10 cellular contexts compared by ENCODE assay signal in genomic region chr17:47830396-47830907, GRCh38. TPM values are rescaled to one million over a fixed set of nuclear protein-coding genes. Genes with fewer than 3 reads are reported as not detected.
DNase-seq lines count a peak whose midpoint lies in the region; ATAC-seq and TF ChIP-seq lines count a peak whose summit lies in the region.
"Had no signal": no experiment of that assay in that cellular context is flagged by ENCODE, and none has a peak within 500 bp of the region (broad histone marks: within the 10 kb centered on the region; RNA-seq: fewer than 3 reads in every experiment).

No MANE protein-coding gene starts in this region.

- H3K4me3 ChIP-seq in heart left ventricle (peak overlapping the region; percentile 68 to 93 (median 77)), mesodermal cell (ENCODE audit: extremely low read depth, insufficient read depth, low read length, poor library complexity, severe bottlenecking) (peak overlapping the region; percentile 65), uterus (peak overlapping the region; percentile 71 to 73)

- H3K4me1 ChIP-seq in heart left ventricle = peaks cover 0 to 50% (median 24%) of the 10 kb centered on the region in 12 donors
- peaks cover 12% of the 10 kb centered on the region for H3K4me1 ChIP-seq in mesodermal cell (ENCODE audit: control insufficient read depth, insufficient read depth, low read length, poor library complexity, severe bottlenecking)
- H3K4me1 ChIP-seq in uterus = no peaks in the 10 kb centered on the region

- peaks cover 30% of the 10 kb centered on the region for H3K36me3 Mint-ChIP-seq in brain

- no peak for TF ChIP-seq POLR2A in heart left ventricle (IDR thresholded peaks at IDR 0.05)
- no peak for TF ChIP-seq POLR2A in uterus (IDR thresholded peaks at IDR 0.05)

- peak overlapping the region; percentile 79 to 96 (median 92) for H3K27ac Mint-ChIP-seq in brain

- H3K36me3 ChIP-seq in heart left ventricle (peaks cover 0 to 41% (median 35%) of the 10 kb centered on the region in 9 donors), mesodermal cell (ENCODE audit: control insufficient read depth, insufficient read depth, low read length) (peaks cover 38% of the 10 kb centered on the region), uterus (no peaks in the 10 kb centered on the region)

- H3K9me3 ChIP-seq in heart left ventricle (no peaks in the 10 kb centered on the region), mesodermal cell (ENCODE audit: control insufficient read depth, low read length) (no peaks in the 10 kb centered on the region), uterus (no peaks in the 10 kb centered on the region)

- H3K27ac ChIP-seq in heart left ventricle = peak overlapping the region in 7 of 12 donors; percentile 63 to 86 (median 75)
- no peak overlapping the region for H3K27ac ChIP-seq in mesodermal cell (ENCODE audit: low read depth, low read length, severe bottlenecking)
- H3K27ac ChIP-seq in uterus = peak overlapping the region in 1 of 2 donors; percentile 64

- DNase-seq in heart left ventricle = no peak
- no peak for DNase-seq in left ventricle myocardium superior
- DNase-seq in uterus = no peak
- no peak for DNase-seq in stimulated activated CD4-positive, alpha-beta T cell treated with anti-CD3 and anti-CD28 coated beads, Interleukin-4, amount 100 ng/mL, for 24 hours
- DNase-seq in ACHN = no peak
- DNase-seq: amniotic stem cell had no signal

- H3K27me3 ChIP-seq in heart left ventricle (no peaks in the 10 kb centered on the region), uterus (no peaks in the 10 kb centered on the region)

- peaks cover 33% of the 10 kb centered on the region for H3K4me1 Mint-ChIP-seq in brain

- ATAC-seq in heart left ventricle (no peak), left ventricle myocardium superior (no peak), HG02970 (IDR thresholded peaks at IDR 0.05; ENCODE audit: low FRiP score, unreplicated experiment) (no peak)

- H3K9me3 Mint-ChIP-seq in brain = no peaks in the 10 kb centered on the region

- 69 to 77% (median 72%) methylated on average over 18 of the region's 18 CpGs for WGBS in heart left ventricle, 4 donors
- WGBS in mesodermal cell (ENCODE audit: insufficient coverage in 2 of 2), 2 experiments = 91 to 92% methylated on average over 13 to 16 of the region's 18 CpGs

- in situ Hi-C loops in ACHN (cut with HindIII; ENCODE audit: low pct_ligation_motif_present, low pct_unique_long_range_greater_than_20kb, low sequenced_read_pairs) = no loop called here

- H3K4me3 Mint-ChIP-seq in brain = peak overlapping the region; percentile 91 to 97 (median 95)

- peaks cover 4% of the 10 kb centered on the region for H3K27me3 Mint-ChIP-seq in brain

- no peak for TF ChIP-seq CTCF in heart left ventricle (IDR thresholded peaks at IDR 0.05)
- TF ChIP-seq CTCF in brain (conservative IDR thresholded peaks at IDR 0.05) = no peak
- no peak for TF ChIP-seq CTCF in uterus (IDR thresholded peaks at IDR 0.05)

- intact Hi-C loops in heart left ventricle (cut with DNase I) (no loop called here), left ventricle myocardium superior (cut with micrococcal nuclease) (no loop called here), uterus (cut with DNase I; ENCODE audit: low total_unique reads) (no loop called here)

RNA-seq across cellular contexts. Expression of gene MRPL10, which starts 0.9 kb away (rescaled TPM):
- total RNA-seq in heart left ventricle (10 to 100 TPM; 45.8 to 79.2 (median 63.2) TPM), left ventricle myocardium superior (53.5 TPM), uterus (10 to 100 TPM; 14.7 to 44.1 (median 27.7) TPM)
- polyA plus RNA-seq in heart left ventricle (10 to 100 TPM; 43.8 to 64.5 TPM), brain (ENCODE audit: insufficient read depth, low read depth, low replicate concordance) (61.6 TPM)
- 77.2 TPM for polyA plus RNA-seq in mesodermal cell (2013, experiment 1 of 2)
- polyA plus RNA-seq in mesodermal cell (2013, experiment 2 of 2) = 79.2 TPM

RNA-seq across cellular contexts. Expression of gene LRRC46, which starts 1.0 kb away (rescaled TPM):
- total RNA-seq in heart left ventricle = under 1 TPM in 7 of 9 donors, not detected in 2; 0.22 to 0.44 (median 0.35) TPM
- under 1 TPM; 0.17 to 0.23 TPM for polyA plus RNA-seq in heart left ventricle
- total RNA-seq in left ventricle myocardium superior = not detected
- 3.4 TPM for polyA plus RNA-seq in brain (ENCODE audit: insufficient read depth, low read depth, low replicate concordance)
- polyA plus RNA-seq in mesodermal cell (2013, experiment 1 of 2) = 0.52 TPM
- polyA plus RNA-seq in mesodermal cell (2013, experiment 2 of 2) = 0.35 TPM
- 1 to 10 TPM in 2 of 4 donors, under 1 TPM in 2; 0.14 to 1.5 (median 0.76) TPM for total RNA-seq in uterus

RNA-seq across cellular contexts. Expression of gene OSBPL7, which starts 8.9 kb away (rescaled TPM):
- total RNA-seq in heart left ventricle = 1 to 10 TPM; 1.5 to 7.4 (median 5.8) TPM
- polyA plus RNA-seq in heart left ventricle = 1 to 10 TPM; 3.0 to 5.2 TPM
- 4.0 TPM for total RNA-seq in left ventricle myocardium superior
- polyA plus RNA-seq in brain (ENCODE audit: insufficient read depth, low read depth, low replicate concordance) = 6.6 TPM
- 13.1 TPM for polyA plus RNA-seq in mesodermal cell (2013, experiment 1 of 2)
- 11.7 TPM for polyA plus RNA-seq in mesodermal cell (2013, experiment 2 of 2)
- total RNA-seq in uterus = 10 to 100 TPM in 2 of 4 donors, 1 to 10 TPM in 2; 1.0 to 23.4 (median 10.7) TPM

RNA-seq across cellular contexts. Expression of gene SCRN2, which starts 10.6 kb away (rescaled TPM):
- total RNA-seq in heart left ventricle (10 to 100 TPM; 29.4 to 42.9 (median 33.9) TPM), left ventricle myocardium superior (33.8 TPM), uterus (10 to 100 TPM; 12.4 to 80.7 (median 39.8) TPM)
- polyA plus RNA-seq in heart left ventricle (10 to 100 TPM; 17.5 to 58.5 TPM), brain (ENCODE audit: insufficient read depth, low read depth, low replicate concordance) (24.3 TPM)
- 47.6 TPM for polyA plus RNA-seq in mesodermal cell (2013, experiment 1 of 2)
- polyA plus RNA-seq in mesodermal cell (2013, experiment 2 of 2) = 39.6 TPM

RNA-seq across cellular contexts. Expression of gene SP6, which starts 20.5 kb away (rescaled TPM):
- total RNA-seq in heart left ventricle (under 1 TPM in 7 of 9 donors, not detected in 2; 0.12 to 0.88 (median 0.32) TPM), left ventricle myocardium superior (0.15 TPM), uterus (1 to 10 TPM in 2 of 4 donors, not detected in 2; 1.4 to 1.5 TPM)
- polyA plus RNA-seq in heart left ventricle (1 to 10 TPM in 1 of 2 donors, under 1 TPM in 1; 0.19 to 2.5 TPM), brain (ENCODE audit: insufficient read depth, low read depth, low replicate concordance) (2.5 TPM)
- polyA plus RNA-seq in mesodermal cell (2013, experiment 1 of 2) = 50.4 TPM
- polyA plus RNA-seq in mesodermal cell (2013, experiment 2 of 2) = 40.8 TPM
- total RNA-seq: LHCN-M2 had no signal
